In genomic region chr11:64743591-64744543, GRCh38 we compare ENCODE assay signal across 1 cellular context.
TF ChIP-seq lines count a peak whose summit lies in the region.

Gene RASGRP2 (minus strand): TSS chr11:64744142. CDS start chr11:64742866, 1,276 bp downstream.

TF ChIP-seq in GM12878, 131 proteins besides CTCF, POLR2A, EP300 and RAD21 (continued from another document):
- TF ChIP-seq E4F1 (IDR thresholded peaks at IDR 0.05; ENCODE audit: borderline replicate concordance, partially characterized antibody) (no peak), NR2F1 (conservative IDR thresholded peaks at IDR 0.05) (peak; percentile 77)
